ENCODE assay signal across 21 cellular contexts in genomic region chr12:49916129-49916919, GRCh38. TPM values are rescaled to one million over a fixed set of nuclear protein-coding genes. Genes with fewer than 3 reads are reported as not detected.
DNase-seq lines count a peak whose midpoint lies in the region; ATAC-seq and TF ChIP-seq lines count a peak whose summit lies in the region.
"Had no signal": no experiment of that assay in that cellular context is flagged by ENCODE, and none has a peak within 500 bp of the region (broad histone marks: within the 10 kb centered on the region; RNA-seq: fewer than 3 reads in every experiment).

No MANE protein-coding gene starts in this region.

- peaks cover 7% of the 10 kb centered on the region for H3K27me3 Mint-ChIP-seq in activated naive CD8-positive, alpha-beta T cell treated with anti-CD3 and anti-CD28 coated beads, Interleukin-2, amount 10 ng/mL, durations not matched to agents 7 days and 5 days
- H3K27me3 Mint-ChIP-seq in activated naive CD8-positive, alpha-beta T cell treated with anti-CD3 and anti-CD28 coated beads, Interleukin-2, amount 50 U/mL, for 24 hours, result peaks cover 6% of the 10 kb centered on the region
- H3K27me3 Mint-ChIP-seq in activated T-helper 17 cell treated with anti-CD3 and anti-CD28 coated beads, Interleukin-2, amount 50 U/mL, for 72 hours, result peaks cover 7% of the 10 kb centered on the region

- no peak for TF ChIP-seq CTCF in WERI-Rb-1 (IDR thresholded peaks at IDR 0.05; ENCODE audit: low read depth, low read length)

- H3K27ac ChIP-seq in WERI-Rb-1, result peak overlapping the region; percentile 79
- H3K27ac ChIP-seq: Peyer's patch had no signal

- POLR2A ChIA-PET in activated naive CD8-positive, alpha-beta T cell treated with anti-CD3 and anti-CD28 coated beads, Interleukin-2, amount 10 ng/mL, durations not matched to agents 7 days and 5 days (lab: Charles Lee), result no interaction called here

- H3K27me3 ChIP-seq in WERI-Rb-1 (ENCODE audit: insufficient read depth, low read depth, severe bottlenecking), result no peaks in the 10 kb centered on the region
- H3K27me3 ChIP-seq: Peyer's patch had no signal

- H3K36me3 ChIP-seq in WERI-Rb-1, result no peaks in the 10 kb centered on the region
- H3K36me3 ChIP-seq: Peyer's patch had no signal

- no peak overlapping the region for H3K27ac Mint-ChIP-seq in activated naive CD8-positive, alpha-beta T cell treated with anti-CD3 and anti-CD28 coated beads, Interleukin-2, amount 10 ng/mL, durations not matched to agents 7 days and 5 days
- H3K27ac Mint-ChIP-seq in activated naive CD8-positive, alpha-beta T cell treated with anti-CD3 and anti-CD28 coated beads, Interleukin-2, amount 50 U/mL, for 24 hours, result no peak overlapping the region
- no peak overlapping the region for H3K27ac Mint-ChIP-seq in activated T-helper 17 cell treated with anti-CD3 and anti-CD28 coated beads, Interleukin-2, amount 50 U/mL, for 72 hours
- H3K27ac Mint-ChIP-seq: B cell, CD14-positive monocyte had no signal

- ATAC-seq in activated naive CD8-positive, alpha-beta T cell treated with anti-CD3 and anti-CD28 coated beads, Interleukin-2, amount 10 ng/mL, durations not matched to agents 7 days and 5 days (ENCODE audit: low read depth), result no peak
- ATAC-seq in activated naive CD8-positive, alpha-beta T cell treated with anti-CD3 and anti-CD28 coated beads, Interleukin-2, amount 50 U/mL, for 24 hours, result no peak
- ATAC-seq in activated T-helper 17 cell treated with anti-CD3 and anti-CD28 coated beads, Interleukin-2, amount 50 U/mL, for 72 hours (replicated peaks), result no peak

- no peak overlapping the region for H3K4me3 ChIP-seq in WERI-Rb-1 (ENCODE audit: low read depth, low read length)
- H3K4me3 ChIP-seq: Peyer's patch had no signal

- H3K4me3 Mint-ChIP-seq in activated naive CD8-positive, alpha-beta T cell treated with anti-CD3 and anti-CD28 coated beads, Interleukin-2, amount 10 ng/mL, durations not matched to agents 7 days and 5 days, result no peak overlapping the region
- H3K4me3 Mint-ChIP-seq in activated naive CD8-positive, alpha-beta T cell treated with anti-CD3 and anti-CD28 coated beads, Interleukin-2, amount 50 U/mL, for 24 hours, result no peak overlapping the region
- H3K4me3 Mint-ChIP-seq in activated T-helper 17 cell treated with anti-CD3 and anti-CD28 coated beads, Interleukin-2, amount 50 U/mL, for 72 hours, result no peak overlapping the region
- H3K4me3 Mint-ChIP-seq: B cell, CD14-positive monocyte had no signal

- no peaks in the 10 kb centered on the region for H3K4me1 Mint-ChIP-seq in activated naive CD8-positive, alpha-beta T cell treated with anti-CD3 and anti-CD28 coated beads, Interleukin-2, amount 10 ng/mL, durations not matched to agents 7 days and 5 days
- H3K4me1 Mint-ChIP-seq in activated naive CD8-positive, alpha-beta T cell treated with anti-CD3 and anti-CD28 coated beads, Interleukin-2, amount 50 U/mL, for 24 hours, result no peaks in the 10 kb centered on the region
- no peaks in the 10 kb centered on the region for H3K4me1 Mint-ChIP-seq in activated T-helper 17 cell treated with anti-CD3 and anti-CD28 coated beads, Interleukin-2, amount 50 U/mL, for 72 hours
- H3K4me1 Mint-ChIP-seq: B cell had no signal

- no peaks in the 10 kb centered on the region for H3K9me3 Mint-ChIP-seq in activated naive CD8-positive, alpha-beta T cell treated with anti-CD3 and anti-CD28 coated beads, Interleukin-2, amount 10 ng/mL, durations not matched to agents 7 days and 5 days
- no peaks in the 10 kb centered on the region for H3K9me3 Mint-ChIP-seq in activated naive CD8-positive, alpha-beta T cell treated with anti-CD3 and anti-CD28 coated beads, Interleukin-2, amount 50 U/mL, for 24 hours
- H3K9me3 Mint-ChIP-seq in activated T-helper 17 cell treated with anti-CD3 and anti-CD28 coated beads, Interleukin-2, amount 50 U/mL, for 72 hours, result no peaks in the 10 kb centered on the region

- DNase-seq in activated naive CD8-positive, alpha-beta T cell treated with anti-CD3 and anti-CD28 coated beads, Interleukin-2, amount 10 ng/mL, durations not matched to agents 7 days and 5 days, result peak; percentile 6
- no peak for DNase-seq in activated naive CD8-positive, alpha-beta T cell treated with anti-CD3 and anti-CD28 coated beads, Interleukin-2, amount 50 U/mL, for 24 hours
- DNase-seq in WERI-Rb-1, result no peak
- peak; percentile 41 for DNase-seq in islet precursor cell
- no peak for DNase-seq in amniotic stem cell (lab: John Stamatoyannopoulos, UW)
- DNase-seq in NCI-H2081 (lab: John Stamatoyannopoulos, UW), result no peak
- DNase-seq: DMS53, GF-D8, GOT3, MM.1S, NCI-H1048, NCI-H1417 treated with DMSO at 0.1 percent for 48 hours, NCI-H187, NCI-H2107, NCI-H446 treated with DMSO at 0.1 percent for 48 hours, Peyer's patch had no signal

- no peaks in the 10 kb centered on the region for H3K36me3 Mint-ChIP-seq in activated naive CD8-positive, alpha-beta T cell treated with anti-CD3 and anti-CD28 coated beads, Interleukin-2, amount 10 ng/mL, durations not matched to agents 7 days and 5 days
- no peaks in the 10 kb centered on the region for H3K36me3 Mint-ChIP-seq in activated naive CD8-positive, alpha-beta T cell treated with anti-CD3 and anti-CD28 coated beads, Interleukin-2, amount 50 U/mL, for 24 hours (ENCODE audit: low read depth)
- H3K36me3 Mint-ChIP-seq in activated T-helper 17 cell treated with anti-CD3 and anti-CD28 coated beads, Interleukin-2, amount 50 U/mL, for 72 hours (ENCODE audit: low read depth), result no peaks in the 10 kb centered on the region
- H3K36me3 Mint-ChIP-seq: CD14-positive monocyte had no signal

- no peaks in the 10 kb centered on the region for H3K9me3 ChIP-seq in WERI-Rb-1 (ENCODE audit: severe bottlenecking)
- H3K9me3 ChIP-seq: Peyer's patch had no signal

RNA-seq across cellular contexts. Expression of gene FAIM2, which starts 12.6 kb away (rescaled TPM):
- under 1 TPM in 1 of 2 experiments, not detected in 1; 0.22 TPM for total RNA-seq in activated naive CD8-positive, alpha-beta T cell treated with anti-CD3 and anti-CD28 coated beads, Interleukin-2, amount 10 ng/mL, durations not matched to agents 7 days and 5 days
- total RNA-seq in activated T-helper 17 cell treated with anti-CD3 and anti-CD28 coated beads, Interleukin-2, amount 50 U/mL, for 72 hours, result 1 to 10 TPM in 1 of 2 donors, under 1 TPM in 1; 0.73 to 1.6 TPM
- total RNA-seq: B cell had no signal

RNA-seq across cellular contexts. Expression of gene AQP2, which starts 34.2 kb away (rescaled TPM):
- total RNA-seq in activated naive CD8-positive, alpha-beta T cell treated with anti-CD3 and anti-CD28 coated beads, Interleukin-2, amount 10 ng/mL, durations not matched to agents 7 days and 5 days, result not detected
- total RNA-seq in activated T-helper 17 cell treated with anti-CD3 and anti-CD28 coated beads, Interleukin-2, amount 50 U/mL, for 72 hours, result not detected
- total RNA-seq: B cell, LHCN-M2, OCI-LY7, Peyer's patch had no signal

RNA-seq across cellular contexts. Expression of gene AQP5, which starts 45.3 kb away (rescaled TPM):
- total RNA-seq in activated naive CD8-positive, alpha-beta T cell treated with anti-CD3 and anti-CD28 coated beads, Interleukin-2, amount 10 ng/mL, durations not matched to agents 7 days and 5 days, result not detected
- total RNA-seq in activated T-helper 17 cell treated with anti-CD3 and anti-CD28 coated beads, Interleukin-2, amount 50 U/mL, for 72 hours, result not detected
- total RNA-seq: B cell, OCI-LY7, Peyer's patch had no signal

RNA-seq across cellular contexts. Expression of gene AQP6, which starts 56.4 kb away (rescaled TPM):
- not detected for total RNA-seq in activated naive CD8-positive, alpha-beta T cell treated with anti-CD3 and anti-CD28 coated beads, Interleukin-2, amount 10 ng/mL, durations not matched to agents 7 days and 5 days
- not detected for total RNA-seq in activated T-helper 17 cell treated with anti-CD3 and anti-CD28 coated beads, Interleukin-2, amount 50 U/mL, for 72 hours
- total RNA-seq: B cell, LHCN-M2, OCI-LY7, Peyer's patch had no signal

Comparison
In these comparisons a context has a peak if more than half of its experiments do, and no peak if none do; other contexts are left out.
1. DNase-seq: peak in activated naive CD8-positive, alpha-beta T cell treated with anti-CD3 and anti-CD28 coated beads, Interleukin-2, amount 10 ng/mL, durations not matched to agents 7 days and 5 days (single experiment) and islet precursor cell (single experiment); none in activated naive CD8-positive, alpha-beta T cell treated with anti-CD3 and anti-CD28 coated beads, Interleukin-2, amount 50 U/mL, for 24 hours (single experiment), WERI-Rb-1 (single experiment), amniotic stem cell (single experiment) and NCI-H2081 (0 of 2).